In the genomic region with DNA sequence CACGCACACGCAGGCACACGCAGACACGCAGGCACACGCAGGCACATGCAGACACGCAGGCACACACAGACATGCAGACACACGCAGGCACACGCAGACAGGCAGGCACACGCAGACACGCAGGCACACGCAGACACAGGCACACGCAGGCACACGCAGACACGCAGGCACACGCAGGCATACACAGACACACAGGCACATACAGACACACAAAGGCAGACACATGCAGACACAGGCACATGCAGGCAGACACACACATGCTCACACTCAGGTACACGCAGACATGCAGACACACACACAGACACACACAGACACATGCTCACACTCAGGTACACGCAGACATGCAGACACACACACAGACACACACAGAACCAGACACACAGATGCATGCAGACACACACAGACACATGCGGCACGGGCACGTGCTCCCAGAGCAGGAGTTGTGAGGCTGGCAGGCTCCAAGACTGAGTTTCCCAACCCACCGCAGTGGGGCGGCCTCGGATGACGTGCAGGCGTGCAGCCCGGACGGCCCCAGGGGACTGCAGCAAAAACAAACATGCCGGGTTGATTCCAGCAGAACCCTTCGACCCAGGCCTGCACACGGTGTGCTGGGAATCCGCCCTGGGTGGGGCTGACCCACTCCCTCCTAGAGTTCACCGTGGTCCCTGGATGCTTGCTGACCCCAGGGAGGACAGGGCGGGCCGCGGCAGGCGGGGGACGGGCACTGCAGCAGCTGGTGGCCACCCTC, we compare ENCODE assay signal across 11 cellular contexts.
DNase-seq lines count a peak whose midpoint lies in the region; ATAC-seq and TF ChIP-seq lines count a peak whose summit lies in the region.
"Had no signal": no experiment of that assay in that cellular context is flagged by ENCODE, and none has a peak within 500 bp of the region (broad histone marks: within the 10 kb centered on the region; RNA-seq: fewer than 3 reads in every experiment).

No MANE protein-coding gene starts in this region.

- H3K27ac ChIP-seq in gastroesophageal sphincter: peak overlapping the region in 3 of 4 donors; percentile 31 to 95 (median 48)

- no peaks in the 10 kb centered on the region for H3K36me3 ChIP-seq in gastroesophageal sphincter

- H3K27me3 ChIP-seq in gastroesophageal sphincter: no peaks in the 10 kb centered on the region

- H3K4me3 ChIP-seq in gastroesophageal sphincter: no peak overlapping the region

- TF ChIP-seq EP300 in gastroesophageal sphincter (IDR thresholded peaks at IDR 0.05): no peak

- ATAC-seq in gastroesophageal sphincter (peak; percentile 70), GM18511 (IDR thresholded peaks at IDR 0.05; ENCODE audit: unreplicated experiment) (no peak)
- ATAC-seq: activated CD8-positive, alpha-beta T cell treated with anti-CD3 and anti-CD28 coated beads for 36 hours had no signal

- no peaks in the 10 kb centered on the region for H3K9me3 ChIP-seq in gastroesophageal sphincter

- TF ChIP-seq CTCF in gastroesophageal sphincter (IDR thresholded peaks at IDR 0.05): no peak

- peaks cover 6 to 52% (median 14%) of the 10 kb centered on the region in 3 donors for H3K4me1 ChIP-seq in gastroesophageal sphincter

- 62 to 95% methylated on average over 11 to 13 of the region's 37 CpGs for WGBS in gastroesophageal sphincter (ENCODE audit: low coverage in 1 of 2), 2 donors

- DNase-seq in Ammon's horn (ENCODE audit: low spot score) (peak; percentile 17), NCI-H69 (lab: John Stamatoyannopoulos, UW) (peak; percentile 33), renal cortical epithelial cell (ENCODE audit: low read depth) (peak; percentile 10), inferior parietal cortex (ENCODE audit: extremely low spot score) (no peak), CD1c-positive myeloid dendritic cell (ENCODE audit: extremely low spot score) (no peak)
- DNase-seq in central memory CD4-positive, alpha-beta T cell: no peak
- DNase-seq: activated CD8-positive, alpha-beta T cell treated with anti-CD3 and anti-CD28 coated beads for 36 hours; caudate nucleus; nucleus accumbens had no signal

- TF ChIP-seq POLR2A in gastroesophageal sphincter (IDR thresholded peaks at IDR 0.05): no peak

Comparison
In these comparisons a context has a peak if more than half of its experiments do, and no peak if none do; other contexts are left out.
1. DNase-seq: peak in Ammon's horn (single experiment), NCI-H69 (single experiment) and renal cortical epithelial cell (single experiment); none in inferior parietal cortex (single experiment), central memory CD4-positive, alpha-beta T cell (single experiment) and CD1c-positive myeloid dendritic cell (single experiment).